ENCODE assay signal across 8 cellular contexts in the genomic region with DNA sequence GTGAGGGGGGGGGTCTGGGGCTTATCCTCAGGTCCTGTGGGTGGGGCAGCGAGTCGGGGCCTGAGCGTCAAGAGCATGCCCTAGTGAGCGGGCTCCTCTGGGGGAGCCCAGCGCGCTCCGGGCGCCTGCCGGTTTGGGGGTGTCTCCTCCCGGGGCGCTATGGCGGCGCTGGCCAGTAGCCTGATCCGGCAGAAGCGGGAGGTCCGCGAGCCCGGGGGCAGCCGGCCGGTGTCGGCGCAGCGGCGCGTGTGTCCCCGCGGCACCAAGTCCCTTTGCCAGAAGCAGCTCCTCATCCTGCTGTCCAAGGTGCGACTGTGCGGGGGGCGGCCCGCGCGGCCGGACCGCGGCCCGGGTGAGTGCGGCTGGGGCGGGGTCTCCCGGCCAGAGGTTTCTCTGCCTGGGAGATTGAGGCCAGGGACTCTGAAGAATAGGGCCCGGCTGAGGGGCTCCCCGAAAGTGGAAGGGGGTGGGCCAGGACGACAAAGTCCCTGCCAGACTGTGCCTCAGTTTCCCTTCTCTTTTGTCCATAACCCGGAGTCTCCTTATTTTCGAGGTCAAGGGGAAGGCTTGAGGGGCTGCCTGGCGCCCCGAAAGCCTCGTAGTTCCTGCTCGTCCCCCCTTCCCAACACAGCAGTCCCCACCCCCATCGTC. TPM values are rescaled to one million over a fixed set of nuclear protein-coding genes. Genes with fewer than 3 reads are reported as not detected.
DNase-seq lines count a peak whose midpoint lies in the region; ATAC-seq, FAIRE-seq and TF ChIP-seq lines count a peak whose summit lies in the region.

A gene (plus strand): TSS at position 51 of the 651 bp plus-strand sequence. CDS start 109 bp downstream, at position 160.

- peaks cover 3% of the 10 kb centered on the region for H3K9me1 ChIP-seq in K562 (ENCODE audit: control insufficient read depth, insufficient read depth, low read length)

- FAIRE-seq in K562 (lab: Jason Lieb, UNC) (no peak), frontal cortex (lab: Jason Lieb, UNC) (no peak)

- TF ChIP-seq POLR2A in K562 (conservative IDR thresholded peaks at IDR 0.05) (no peak), lower leg skin (IDR thresholded peaks at IDR 0.05) (no peak)

- TF ChIP-seq CTCF in K562 (IDR thresholded peaks at IDR 0.05 in 2 of 3, conservative IDR thresholded peaks at IDR 0.05 in 1 of 3; ENCODE audit: insufficient read depth in 2 of 3, low read depth in 1 of 3, low read length in 3 of 3): no peak
- no peak for TF ChIP-seq CTCF in lower leg skin (IDR thresholded peaks at IDR 0.05)
- TF ChIP-seq CTCF in tibial artery (IDR thresholded peaks at IDR 0.05): no peak

- H3K9me3 ChIP-seq in K562 (replicated peaks; ENCODE audit: control insufficient read depth, insufficient read depth, low read depth, low read length) (no peaks in the 10 kb centered on the region), tibial artery (no peaks in the 10 kb centered on the region)

- peaks cover 43% of the 10 kb centered on the region for H3K4me1 Mint-ChIP-seq in activated CD4-positive, alpha-beta T cell treated with anti-CD3 and anti-CD28 coated beads, Interleukin-2, amount 10 ng/mL, durations not matched to agents 7 days and 5 days

- no peaks in the 10 kb centered on the region for H4K20me1 ChIP-seq in K562 (replicated peaks; ENCODE audit: control insufficient read depth, insufficient read depth, low read length)

- peak within 1 kb of the TSS; percentile 51 for H3K27ac Mint-ChIP-seq in activated CD4-positive, alpha-beta T cell treated with anti-CD3 and anti-CD28 coated beads, Interleukin-2, amount 10 ng/mL, durations not matched to agents 7 days and 5 days

- no peak for TF ChIP-seq EP300 in K562 (IDR thresholded peaks at IDR 0.05; ENCODE audit: low read length)

- peaks cover 27% of the 10 kb centered on the region for H3K36me3 Mint-ChIP-seq in activated CD4-positive, alpha-beta T cell treated with anti-CD3 and anti-CD28 coated beads, Interleukin-2, amount 10 ng/mL, durations not matched to agents 7 days and 5 days (ENCODE audit: low read depth)

- H3K4me1 ChIP-seq in K562 (replicated peaks in 1 of 2; ENCODE audit: control insufficient read depth in 2 of 2, insufficient read depth in 2 of 2, low read length in 2 of 2) (peaks cover 20 to 71% of the 10 kb centered on the region in 2 experiments; a peak in 4 of 5 replicates), tibial artery (peaks cover 0 to 62% (median 51%) of the 10 kb centered on the region in 4 donors)

- peak within 1 kb of the TSS; percentile 76 for H3K4me2 ChIP-seq in K562 (ENCODE audit: insufficient read depth, low read length)

- TF ChIP-seq RAD21 in K562 (CRISPR knock-in tag; conservative IDR thresholded peaks at IDR 0.05 in 1 of 2, IDR thresholded peaks at IDR 0.05 in 1 of 2): no peak

- in situ Hi-C loops in K562 (cut with MboI): no loop called here

- H3K36me3 ChIP-seq in K562 (ENCODE audit: control insufficient read depth, insufficient read depth, low read length) (no peaks in the 10 kb centered on the region), tibial artery (no peaks in the 10 kb centered on the region)

- H3K27me3 Mint-ChIP-seq in activated CD4-positive, alpha-beta T cell treated with anti-CD3 and anti-CD28 coated beads, Interleukin-2, amount 10 ng/mL, durations not matched to agents 7 days and 5 days: peaks cover 41% of the 10 kb centered on the region

- CTCF ChIA-PET in activated CD4-positive, alpha-beta T cell treated with anti-CD3 and anti-CD28 coated beads, Interleukin-2, amount 10 ng/mL, durations not matched to agents 7 days and 5 days (lab: Charles Lee): interaction anchor here (1.2 to 1.4 kb wide), 2 partner anchors 13 to 121 kb away, joined by 4 read pairs; no protein-coding TSS in a partner anchor
- CTCF ChIA-PET in K562 (lab: Yijun Ruan, JAX; ENCODE audit: low intra/inter-chr PET ratio): no interaction called here

- peak within 1 kb of the TSS; percentile 68 to 92; a peak in 3 of 4 replicates for H3K9ac ChIP-seq in K562 (ENCODE audit: insufficient read depth in 1 of 2, low read depth in 2 of 2, low read length in 2 of 2)

- H3K4me3 ChIP-seq in K562 (peak within 1 kb of the TSS; percentile 52), lower leg skin (ENCODE audit: low read depth, poor library complexity, severe bottlenecking) (peak within 1 kb of the TSS; percentile 22), tibial artery (peak within 1 kb of the TSS; percentile 11 to 71)

- DNase-seq in activated CD4-positive, alpha-beta T cell treated with anti-CD3 and anti-CD28 coated beads, Interleukin-2, amount 10 ng/mL, durations not matched to agents 7 days and 5 days: no peak
- DNase-seq in activated CD4-positive, alpha-beta T cell treated with anti-CD3 and anti-CD28 coated beads, Interleukin-2, amount 50 U/mL, for 1 hour: no peak
- no peak for DNase-seq in K562 (ENCODE audit: extremely low read depth in 1 of 4, low spot score in 3 of 4)
- DNase-seq in lower leg skin (ENCODE audit: low spot score in 2 of 2): no peak
- no peak for DNase-seq in tibial artery
- DNase-seq in anterior cingulate cortex (lab: John Stamatoyannopoulos, UW): no peak
- no peak for DNase-seq in frontal cortex (ENCODE audit: low spot score in 2 of 2)

- H3K4me3 Mint-ChIP-seq in activated CD4-positive, alpha-beta T cell treated with anti-CD3 and anti-CD28 coated beads, Interleukin-2, amount 10 ng/mL, durations not matched to agents 7 days and 5 days: peak within 1 kb of the TSS; percentile 80

- WGBS in K562 (ENCODE audit: insufficient coverage, low coverage, missing lambda C conversion rate): 61% methylated on average over 14 of the region's 50 CpGs
- WGBS in lower leg skin, 2 donors: 1 to 3% methylated on average over 16 to 50 of the region's 50 CpGs

- H3K27ac ChIP-seq in K562 (ENCODE audit: extremely low read depth, low read depth, low read length) (peak within 1 kb of the TSS; percentile 62; the same call in 1 of the 3 replicates), tibial artery (no peak within 1 kb of the TSS)

- no peaks in the 10 kb centered on the region for H3K27me3 ChIP-seq in K562 (ENCODE audit: control insufficient read depth in 2 of 2, insufficient read depth in 2 of 2, low read length in 2 of 2)
- peaks cover 3 to 45% of the 10 kb centered on the region in 2 donors for H3K27me3 ChIP-seq in tibial artery

- no peaks in the 10 kb centered on the region for H3K9me3 Mint-ChIP-seq in activated CD4-positive, alpha-beta T cell treated with anti-CD3 and anti-CD28 coated beads, Interleukin-2, amount 10 ng/mL, durations not matched to agents 7 days and 5 days

- BruUV-seq in K562 (replicated peaks; lab: Mats Ljungman, UMichigan): no TSS peak

- H2AFZ ChIP-seq in K562 (ENCODE audit: low read depth, low read length): peak within 1 kb of the TSS; percentile 89

- ATAC-seq in K562: no peak
- ATAC-seq in HG02571 (IDR thresholded peaks at IDR 0.05; ENCODE audit: unreplicated experiment): no peak

- peaks cover 7% of the 10 kb centered on the region; the same call in 2 of the 3 replicates for H3K79me2 ChIP-seq in K562 (ENCODE audit: control insufficient read depth, insufficient read depth, low read length)

- POLR2A ChIA-PET in activated CD4-positive, alpha-beta T cell treated with anti-CD3 and anti-CD28 coated beads, Interleukin-2, amount 10 ng/mL, durations not matched to agents 7 days and 5 days (lab: Charles Lee): no interaction called here
- POLR2A ChIA-PET in K562 (lab: Yijun Ruan, JAX): interaction anchor here (0.8 kb wide), 1 partner anchor 117 kb away, joined by 3 read pairs; no protein-coding TSS in a partner anchor

- intact Hi-C loops in K562 (cut with micrococcal nuclease): loop anchor here (5.0 kb wide), 2 partner anchors 37 to 43 kb away; a partner anchor contains a TSS
- intact Hi-C loops in lower leg skin (cut with DNase I; ENCODE audit: low total_unique reads): loop anchor here (10.0 kb wide), 1 partner anchor 125 kb away; a partner anchor contains a TSS
- intact Hi-C loops in tibial artery (cut with DNase I; ENCODE audit: low total_unique reads): loop anchor here (5.0 kb wide), 3 partner anchors 38 to 123 kb away; a partner anchor contains a TSS

TF ChIP-seq in K562, 482 proteins besides CTCF, POLR2A, EP300 and RAD21 (continues in another document):
- TF ChIP-seq ELF2 (CRISPR knock-in tag; IDR thresholded peaks at IDR 0.05): no peak
- TF ChIP-seq, protein P1, sequence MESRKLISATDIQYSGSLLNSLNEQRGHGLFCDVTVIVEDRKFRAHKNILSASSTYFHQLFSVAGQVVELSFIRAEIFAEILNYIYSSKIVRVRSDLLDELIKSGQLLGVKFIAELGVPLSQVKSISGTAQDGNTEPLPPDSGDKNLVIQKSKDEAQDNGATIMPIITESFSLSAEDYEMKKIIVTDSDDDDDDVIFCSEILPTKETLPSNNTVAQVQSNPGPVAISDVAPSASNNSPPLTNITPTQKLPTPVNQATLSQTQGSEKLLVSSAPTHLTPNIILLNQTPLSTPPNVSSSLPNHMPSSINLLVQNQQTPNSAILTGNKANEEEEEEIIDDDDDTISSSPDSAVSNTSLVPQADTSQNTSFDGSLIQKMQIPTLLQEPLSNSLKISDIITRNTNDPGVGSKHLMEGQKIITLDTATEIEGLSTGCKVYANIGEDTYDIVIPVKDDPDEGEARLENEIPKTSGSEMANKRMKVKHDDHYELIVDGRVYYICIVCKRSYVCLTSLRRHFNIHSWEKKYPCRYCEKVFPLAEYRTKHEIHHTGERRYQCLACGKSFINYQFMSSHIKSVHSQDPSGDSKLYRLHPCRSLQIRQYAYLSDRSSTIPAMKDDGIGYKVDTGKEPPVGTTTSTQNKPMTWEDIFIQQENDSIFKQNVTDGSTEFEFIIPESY (CRISPR knock-in tag; IDR thresholded peaks at IDR 0.05): peak; percentile 88

RNA-seq across cellular contexts. Expression of the gene that starts here (rescaled TPM):
- 1 to 10 TPM; 6.8 to 9.4 TPM for total RNA-seq in activated CD4-positive, alpha-beta T cell treated with anti-CD3 and anti-CD28 coated beads, Interleukin-2, amount 10 ng/mL, durations not matched to agents 7 days and 5 days
- total RNA-seq in K562 (2011; cell fraction: chromatin; rRNA removed; ENCODE audit: low replicate concordance): 5.6 and 12.1 TPM in 2 replicates
- 6.7 and 7.5 TPM in 2 replicates for total RNA-seq in K562 (2011; cell fraction: nucleolus; rRNA removed)
- 7.7 and 14.8 TPM in 2 replicates for total RNA-seq in K562 (2011; cell fraction: nucleoplasm; rRNA removed)
- 3.0 and 3.5 TPM in 2 replicates for total RNA-seq in K562 (2014; rRNA removed)
- 2.7 and 3.2 TPM in 2 replicates for total RNA-seq in K562 (2014; rRNA removed; fragmentation: Illumina TruSeq; extraction: Trizol)
- 2.2 and 3.3 TPM in 2 replicates for total RNA-seq in K562 (2015; rRNA removed; fragmentation: Illumina TruSeq; extraction: Trizol)
- total RNA-seq in K562 (2021): 4.4 and 5.8 TPM in 2 replicates
- polyA plus RNA-seq in K562 (2011; rRNA removed): 4.7 and 10.4 TPM in 2 replicates
- polyA plus RNA-seq in K562 (2011; cell fraction: cytosol; rRNA removed): 5.5 and 8.1 TPM in 2 replicates
- 23.3 and 26.0 TPM in 2 replicates for polyA plus RNA-seq in K562 (2011; cell fraction: nucleus; rRNA removed)
- 6.5 and 7.3 TPM in 2 replicates for polyA plus RNA-seq in K562 (2012)
- 6.1 and 7.5 TPM in 2 replicates for polyA plus RNA-seq in K562 (2014; fragmentation: Illumina TruSeq; extraction: Trizol)
- 1 to 10 TPM; 1.2 to 1.4 TPM for polyA plus RNA-seq in K562 (2014; fragmentation: Nextera tagmentation; extraction: Ambion mirVana)
- polyA plus RNA-seq in K562 (2014; rRNA removed): 3.2 and 3.4 TPM in 2 replicates
- polyA minus RNA-seq in K562 (2011; rRNA and poly(A)+ RNA removed): 2.2 and 3.4 TPM in 2 replicates
- polyA minus RNA-seq in K562 (2011; cell fraction: cytosol; rRNA and poly(A)+ RNA removed): 1.9 and 3.9 TPM in 2 replicates
- 2.7 and 5.2 TPM in 2 replicates for polyA minus RNA-seq in K562 (2011; cell fraction: nucleus; rRNA and poly(A)+ RNA removed)
- 10 to 100 TPM; 12.5 to 15.0 (median 13.9) TPM for total RNA-seq in lower leg skin
- 5.3 TPM for total RNA-seq in frontal cortex
